21 cellular contexts compared by ENCODE assay signal in the genomic region with DNA sequence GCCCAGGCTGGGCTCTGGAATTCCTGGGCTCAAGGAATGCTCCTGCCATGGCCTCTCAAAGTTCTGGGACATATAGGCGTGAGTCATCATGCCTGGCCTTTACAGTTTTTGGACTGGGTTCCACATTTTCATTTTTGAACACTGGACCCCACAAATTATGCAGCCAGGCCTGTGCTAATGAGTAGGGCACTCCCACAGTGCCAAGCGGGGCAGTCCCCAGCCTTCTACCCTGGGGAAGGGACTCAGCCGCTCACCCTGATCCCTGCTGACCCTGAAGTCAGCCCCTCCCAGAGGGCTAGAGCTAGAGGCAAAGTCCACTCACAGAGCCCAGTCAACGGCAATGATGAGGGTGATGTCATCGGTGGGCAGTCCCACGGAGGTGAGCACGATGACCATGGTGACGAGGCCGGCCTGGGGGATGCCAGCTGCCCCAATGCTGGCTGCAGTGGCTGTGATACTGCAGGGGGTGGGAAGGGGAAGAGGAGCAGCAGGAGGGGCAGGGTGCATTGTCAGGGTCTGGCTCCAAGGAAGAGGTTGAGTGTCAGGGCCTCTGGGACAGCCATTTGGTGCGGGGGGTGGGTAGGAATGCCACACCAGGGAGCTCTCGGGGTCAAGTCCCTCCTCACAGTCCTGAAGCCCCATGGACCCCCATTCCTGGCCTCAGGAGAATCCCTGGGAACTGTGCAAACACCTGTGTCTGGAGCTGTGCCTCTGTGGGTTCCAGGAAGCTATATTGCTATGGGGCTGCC. TPM values are rescaled to one million over a fixed set of nuclear protein-coding genes. Genes with fewer than 3 reads are reported as not detected.
DNase-seq lines count a peak whose midpoint lies in the region; ATAC-seq, FAIRE-seq and TF ChIP-seq lines count a peak whose summit lies in the region.
"Had no signal": no experiment of that assay in that cellular context is flagged by ENCODE, and none has a peak within 500 bp of the region (broad histone marks: within the 10 kb centered on the region; RNA-seq: fewer than 3 reads in every experiment).

No MANE protein-coding gene starts in this region.

- H4K20me1 ChIP-seq in HepG2 (ENCODE audit: insufficient read depth, low read length) (no peaks in the 10 kb centered on the region), neural progenitor cell (ENCODE audit: low read depth) (no peaks in the 10 kb centered on the region)

- H3K9ac ChIP-seq in adipocyte (ENCODE audit: low read length) (peak overlapping the region; percentile 35), HepG2 (ENCODE audit: insufficient read depth, low read depth, low read length) (peak overlapping the region; percentile 50), neural progenitor cell (no peak overlapping the region)
- H3K9ac ChIP-seq: parathyroid adenoma had no signal

- H3K36me3 ChIP-seq in adipocyte (ENCODE audit: control insufficient read depth, insufficient read depth, low read length, severe bottlenecking) (peaks cover 17% of the 10 kb centered on the region), HepG2 (replicated peaks in 1 of 2; ENCODE audit: control insufficient read depth in 1 of 2, insufficient read depth in 2 of 2, low read length in 2 of 2) (no peaks in the 10 kb centered on the region), neural progenitor cell (no peaks in the 10 kb centered on the region), upper lobe of left lung (no peaks in the 10 kb centered on the region)
- H3K36me3 ChIP-seq: cardiac muscle cell had no signal

- in situ Hi-C loops in HepG2 (cut with HindIII; ENCODE audit: extremely low pct_ligation_motif_present, low pct_unique_long_range_greater_than_20kb) (no loop called here), KBM-7 (cut with MboI; ENCODE audit: low pct_unique_long_range_greater_than_20kb, low sequenced_read_pairs) (no loop called here)

- H3K27ac ChIP-seq in HepG2 (ENCODE audit: extremely low read length, insufficient read depth, low read length), result peak overlapping the region; percentile 34
- no peak overlapping the region for H3K27ac ChIP-seq in neural progenitor cell
- no peak overlapping the region for H3K27ac ChIP-seq in upper lobe of left lung
- H3K27ac ChIP-seq: cardiac muscle cell, parathyroid adenoma had no signal

- H3K27me3 ChIP-seq in adipocyte (replicated peaks; ENCODE audit: control insufficient read depth, insufficient read depth, low read length) (no peaks in the 10 kb centered on the region), HepG2 (ENCODE audit: control insufficient read depth in 1 of 2, insufficient read depth in 2 of 2, low read length in 2 of 2) (peaks cover 15 to 45% of the 10 kb centered on the region in 2 experiments; a peak in 4 of 5 replicates), neural progenitor cell (no peaks in the 10 kb centered on the region), upper lobe of left lung (no peaks in the 10 kb centered on the region)
- H3K27me3 ChIP-seq: cardiac muscle cell had no signal

- no peaks in the 10 kb centered on the region for H3K79me2 ChIP-seq in HepG2 (ENCODE audit: insufficient read depth, low read length)
- no peaks in the 10 kb centered on the region for H3K79me2 ChIP-seq in neural progenitor cell (ENCODE audit: low read depth)
- H3K79me2 ChIP-seq: parathyroid adenoma had no signal

- no peaks in the 10 kb centered on the region for H3K9me3 Mint-ChIP-seq in activated naive CD4-positive, alpha-beta T cell treated with anti-CD3 and anti-CD28 coated beads, Interleukin-2, amount 50 U/mL, for 24 hours
- no peaks in the 10 kb centered on the region for H3K9me3 Mint-ChIP-seq in activated naive CD4-positive, alpha-beta T cell treated with anti-CD3 and anti-CD28 coated beads, Interleukin-2, amount 10 ng/mL, durations not matched to agents 7 days and 5 days
- no peaks in the 10 kb centered on the region for H3K9me3 Mint-ChIP-seq in neural progenitor cell

- H3K4me2 ChIP-seq in HepG2 (ENCODE audit: low read depth, low read length) (peak overlapping the region; percentile 65), neural progenitor cell (no peak overlapping the region)

- peak; percentile 73 for ATAC-seq in HepG2
- ATAC-seq in upper lobe of left lung (ENCODE audit: low FRiP score in 2 of 2), result no peak
- ATAC-seq: activated CD8-positive, alpha-beta memory T cell treated with anti-CD3 and anti-CD28 coated beads, Interleukin-2, amount 10 ng/mL, durations not matched to agents 7 days and 5 days had no signal

- TF ChIP-seq CTCF in HepG2 (CRISPR knock-in tag; IDR thresholded peaks at IDR 0.05), result no peak
- TF ChIP-seq CTCF in neural progenitor cell (IDR thresholded peaks at IDR 0.05), result no peak
- TF ChIP-seq CTCF in upper lobe of left lung (IDR thresholded peaks at IDR 0.05), result no peak

- WGBS in HepG2 (ENCODE audit: low lambda C conversion rate), result 2% methylated on average over 10 of the region's 11 CpGs
- 80 to 82% methylated on average over 6 to 11 of the region's 11 CpGs for WGBS in upper lobe of left lung, 2 donors

- H2AFZ ChIP-seq in HepG2 (ENCODE audit: low read length), result no peak overlapping the region
- H2AFZ ChIP-seq in neural progenitor cell (replicated peaks), result no peak overlapping the region
- H2AFZ ChIP-seq: parathyroid adenoma had no signal

- no peak for DNase-seq in activated naive CD4-positive, alpha-beta T cell treated with anti-CD3 and anti-CD28 coated beads, Interleukin-2, amount 10 ng/mL, durations not matched to agents 7 days and 5 days
- peak; percentile 52 for DNase-seq in adipocyte (ENCODE audit: low read depth)
- peak; percentile 85 for DNase-seq in HepG2 (ENCODE audit: low spot score)
- no peak for DNase-seq in KBM-7
- DNase-seq in NCI-H226, result no peak
- DNase-seq in neural progenitor cell (ENCODE audit: low spot score), result no peak
- no peak for DNase-seq in upper lobe of left lung
- DNase-seq: activated CD4-positive, CD25-positive, alpha-beta regulatory T cell; activated CD8-positive, alpha-beta memory T cell treated with anti-CD3 and anti-CD28 coated beads, Interleukin-2, amount 10 ng/mL, durations not matched to agents 7 days and 5 days; activated naive CD4-positive, alpha-beta T cell treated with Interleukin-2 at 50 U/mL for 16 hours; CD4-positive, alpha-beta memory T cell; NCI-H2081; NCI-H526 treated with DMSO at 0.1 percent for 48 hours; T-helper 1 cell had no signal

- no peaks in the 10 kb centered on the region for H3K4me1 Mint-ChIP-seq in activated naive CD4-positive, alpha-beta T cell treated with anti-CD3 and anti-CD28 coated beads, Interleukin-2, amount 50 U/mL, for 24 hours
- no peaks in the 10 kb centered on the region for H3K4me1 Mint-ChIP-seq in activated naive CD4-positive, alpha-beta T cell treated with anti-CD3 and anti-CD28 coated beads, Interleukin-2, amount 10 ng/mL, durations not matched to agents 7 days and 5 days
- peaks cover 5% of the 10 kb centered on the region for H3K4me1 Mint-ChIP-seq in neural progenitor cell
- H3K4me1 Mint-ChIP-seq: activated CD8-positive, alpha-beta memory T cell treated with anti-CD3 and anti-CD28 coated beads, Interleukin-2, amount 10 ng/mL, durations not matched to agents 7 days and 5 days; CD4-positive, alpha-beta memory T cell had no signal

- CTCF ChIA-PET in activated naive CD4-positive, alpha-beta T cell treated with anti-CD3 and anti-CD28 coated beads, Interleukin-2, amount 10 ng/mL, durations not matched to agents 7 days and 5 days (lab: Charles Lee), result interaction anchor here (1.3 kb wide), 1 partner anchor 96 kb away, joined by 3 read pairs; no protein-coding TSS in a partner anchor
- CTCF ChIA-PET in HepG2 (lab: Yijun Ruan, JAX; ENCODE audit: low intra/inter-chr PET ratio, low total read pairs), result interaction anchor here (0.6 kb wide), 1 partner anchor 101 kb away, joined by 3 read pairs; no protein-coding TSS in a partner anchor

- no peaks in the 10 kb centered on the region for H3F3A ChIP-seq in neural progenitor cell (ENCODE audit: low read depth)

- peak overlapping the region; percentile 14 for H3K27ac Mint-ChIP-seq in activated naive CD4-positive, alpha-beta T cell treated with anti-CD3 and anti-CD28 coated beads, Interleukin-2, amount 50 U/mL, for 24 hours
- no peak overlapping the region for H3K27ac Mint-ChIP-seq in activated naive CD4-positive, alpha-beta T cell treated with anti-CD3 and anti-CD28 coated beads, Interleukin-2, amount 10 ng/mL, durations not matched to agents 7 days and 5 days
- no peak overlapping the region for H3K27ac Mint-ChIP-seq in neural progenitor cell
- H3K27ac Mint-ChIP-seq: activated CD8-positive, alpha-beta memory T cell treated with anti-CD3 and anti-CD28 coated beads, Interleukin-2, amount 10 ng/mL, durations not matched to agents 7 days and 5 days; CD4-positive, alpha-beta memory T cell had no signal

- peak; percentile 86 for FAIRE-seq in HepG2 (lab: Jason Lieb, UNC)
- FAIRE-seq: frontal cortex, G401.6, GM12892 had no signal

- TF ChIP-seq RAD21 in HepG2 (CRISPR knock-in tag; IDR thresholded peaks at IDR 0.05), result no peak

- H3K4me1 ChIP-seq in adipocyte (ENCODE audit: control insufficient read depth, insufficient read depth, low read length) (peaks cover 31% of the 10 kb centered on the region), HepG2 (ENCODE audit: insufficient read depth, low read length) (peaks cover 85% of the 10 kb centered on the region), neural progenitor cell (peaks cover 9% of the 10 kb centered on the region), upper lobe of left lung (peaks cover 3 to 11% (median 6%) of the 10 kb centered on the region in 4 donors)
- H3K4me1 ChIP-seq: parathyroid adenoma had no signal

- no peaks in the 10 kb centered on the region for H3K9me3 ChIP-seq in adipocyte (ENCODE audit: control insufficient read depth, low read length)
- H3K9me3 ChIP-seq in HepG2 (ENCODE audit: low read length), result no peaks in the 10 kb centered on the region
- no peaks in the 10 kb centered on the region for H3K9me3 ChIP-seq in neural progenitor cell (ENCODE audit: low read depth)
- no peaks in the 10 kb centered on the region for H3K9me3 ChIP-seq in upper lobe of left lung

- POLR2A ChIA-PET in HepG2 (lab: Yijun Ruan, JAX), result interaction anchor here (0.6 to 3.9 kb wide), 13 partner anchors 11 to 168 kb away, joined by 3 to 24 read pairs (median 4); a partner anchor contains a TSS

- BruUV-seq in HepG2 (replicated peaks; lab: Mats Ljungman, UMichigan), result TSS peak; percentile 52

- TF ChIP-seq POLR2A in HepG2 (IDR thresholded peaks at IDR 0.05; ENCODE audit: insufficient read depth in 1 of 2, low read depth in 2 of 2, low read length in 2 of 2), result no peak
- no peak for TF ChIP-seq POLR2A in upper lobe of left lung (IDR thresholded peaks at IDR 0.05)

- peak in 1 of 2 experiments; percentile 56; a peak in 3 of 4 replicates for TF ChIP-seq EP300 in HepG2 (IDR thresholded peaks at IDR 0.05; ENCODE audit: low read depth in 2 of 2, low read length in 2 of 2)
- 0 out of 2 replicates have a peak, but pooled peaks have one; percentile 29 for TF ChIP-seq EP300 in HepG2 (CRISPR knock-in tag; IDR thresholded peaks at IDR 0.05; ENCODE audit: borderline replicate concordance)
- TF ChIP-seq EP300 in upper lobe of left lung (IDR thresholded peaks at IDR 0.05), result no peak

- H3K4me3 ChIP-seq in adipocyte (ENCODE audit: low read length), result no peak overlapping the region
- H3K4me3 ChIP-seq in HepG2 (replicated peaks in 1 of 3; ENCODE audit: insufficient read depth in 1 of 3, low read depth in 2 of 3, low read length in 3 of 3), result peak overlapping the region in 1 of 3 experiments; percentile 41; a peak in 1 of 6 replicates
- no peak overlapping the region for H3K4me3 ChIP-seq in neural progenitor cell
- no peak overlapping the region for H3K4me3 ChIP-seq in upper lobe of left lung
- H3K4me3 ChIP-seq: cardiac muscle cell had no signal

- intact Hi-C loops in HepG2 (cut with micrococcal nuclease; ENCODE audit: unreplicated experiment), result loop anchor here (5.0 to 10.0 kb wide), 2 partner anchors 33 to 95 kb away; no protein-coding TSS in a partner anchor

- no peaks in the 10 kb centered on the region for H3K27me3 Mint-ChIP-seq in activated naive CD4-positive, alpha-beta T cell treated with anti-CD3 and anti-CD28 coated beads, Interleukin-2, amount 50 U/mL, for 24 hours
- no peaks in the 10 kb centered on the region for H3K27me3 Mint-ChIP-seq in activated naive CD4-positive, alpha-beta T cell treated with anti-CD3 and anti-CD28 coated beads, Interleukin-2, amount 10 ng/mL, durations not matched to agents 7 days and 5 days
- peaks cover 10% of the 10 kb centered on the region for H3K27me3 Mint-ChIP-seq in neural progenitor cell (ENCODE audit: insufficient read depth, low read depth)
- H3K27me3 Mint-ChIP-seq: activated CD8-positive, alpha-beta memory T cell treated with anti-CD3 and anti-CD28 coated beads, Interleukin-2, amount 10 ng/mL, durations not matched to agents 7 days and 5 days; CD4-positive, alpha-beta memory T cell had no signal

- H3K36me3 Mint-ChIP-seq in activated naive CD4-positive, alpha-beta T cell treated with anti-CD3 and anti-CD28 coated beads, Interleukin-2, amount 50 U/mL, for 24 hours, result no peaks in the 10 kb centered on the region
- no peaks in the 10 kb centered on the region for H3K36me3 Mint-ChIP-seq in activated naive CD4-positive, alpha-beta T cell treated with anti-CD3 and anti-CD28 coated beads, Interleukin-2, amount 10 ng/mL, durations not matched to agents 7 days and 5 days
- H3K36me3 Mint-ChIP-seq in neural progenitor cell, result no peaks in the 10 kb centered on the region
- H3K36me3 Mint-ChIP-seq: activated CD8-positive, alpha-beta memory T cell treated with anti-CD3 and anti-CD28 coated beads, Interleukin-2, amount 10 ng/mL, durations not matched to agents 7 days and 5 days; CD4-positive, alpha-beta memory T cell had no signal

- H3K4me3 Mint-ChIP-seq in activated naive CD4-positive, alpha-beta T cell treated with anti-CD3 and anti-CD28 coated beads, Interleukin-2, amount 50 U/mL, for 24 hours, result no peak overlapping the region
- H3K4me3 Mint-ChIP-seq in activated naive CD4-positive, alpha-beta T cell treated with anti-CD3 and anti-CD28 coated beads, Interleukin-2, amount 10 ng/mL, durations not matched to agents 7 days and 5 days, result no peak overlapping the region
- no peak overlapping the region for H3K4me3 Mint-ChIP-seq in neural progenitor cell
- H3K4me3 Mint-ChIP-seq: activated CD8-positive, alpha-beta memory T cell treated with anti-CD3 and anti-CD28 coated beads, Interleukin-2, amount 10 ng/mL, durations not matched to agents 7 days and 5 days; CD4-positive, alpha-beta memory T cell had no signal

RNA-seq across cellular contexts. Expression of a gene that starts 27.6 kb away (rescaled TPM):
- not detected in 2 replicates for total RNA-seq in HepG2 (2016; rRNA removed; fragmentation: Illumina TruSeq; extraction: Trizol)
- total RNA-seq in HepG2 (2016; cell fraction: cytosol; rRNA removed; fragmentation: Illumina TruSeq; extraction: Trizol; ENCODE audit: low read depth), result not detected in 2 replicates
- total RNA-seq in HepG2 (2016; cell fraction: insoluble cytoplasmic fraction; rRNA removed; fragmentation: Illumina TruSeq; extraction: Trizol), result not detected in 2 replicates
- total RNA-seq in HepG2 (2016; cell fraction: membrane; rRNA removed; fragmentation: Illumina TruSeq; extraction: Trizol), result not detected in 2 replicates
- total RNA-seq in HepG2 (2016; cell fraction: nucleus; rRNA removed; fragmentation: Illumina TruSeq; extraction: Trizol), result not detected in 2 replicates
- 0.10 and 0.13 TPM in 2 replicates for polyA plus RNA-seq in HepG2 (2011; rRNA removed)
- polyA plus RNA-seq in HepG2 (2011; cell fraction: cytosol; rRNA removed), result 0.03 TPM in 1 of 2 replicates, not detected in the other
- 0.29 and 0.56 TPM in 2 replicates for polyA plus RNA-seq in HepG2 (2011; cell fraction: nucleus; rRNA removed)
- 0.38 and 0.40 TPM in 2 replicates for polyA plus RNA-seq in HepG2 (2012)
- polyA plus RNA-seq in HepG2 (2016; cell fraction: cytosol; fragmentation: Illumina TruSeq; extraction: Trizol; ENCODE audit: low read depth), result not detected in 2 replicates
- polyA plus RNA-seq in HepG2 (2016; cell fraction: insoluble cytoplasmic fraction; fragmentation: Illumina TruSeq; extraction: Trizol; ENCODE audit: low read depth), result not detected in 2 replicates
- polyA plus RNA-seq in HepG2 (2016; cell fraction: membrane; fragmentation: Illumina TruSeq; extraction: Trizol; ENCODE audit: low read depth), result not detected in 2 replicates
- polyA plus RNA-seq in HepG2 (2016; cell fraction: nucleus; fragmentation: Illumina TruSeq; extraction: Trizol; ENCODE audit: insufficient read depth, low read depth), result not detected in 2 replicates
- 0.10 TPM in 1 of 2 replicates, not detected in the other for polyA minus RNA-seq in HepG2 (2011; rRNA and poly(A)+ RNA removed; ENCODE audit: low replicate concordance)
- not detected in 2 replicates for polyA minus RNA-seq in HepG2 (2011; cell fraction: cytosol; rRNA and poly(A)+ RNA removed)
- polyA minus RNA-seq in HepG2 (2011; cell fraction: nucleus; rRNA and poly(A)+ RNA removed), result 0.25 TPM in 1 of 2 replicates, not detected in the other
- total RNA-seq in neural progenitor cell (ENCODE audit: low replicate concordance), result 0.09 TPM in 1 of 2 replicates, not detected in the other
- 10 to 100 TPM; 15.2 to 87.1 (median 53.1) TPM for total RNA-seq in upper lobe of left lung
- total RNA-seq: A172; activated CD8-positive, alpha-beta memory T cell treated with anti-CD3 and anti-CD28 coated beads, Interleukin-2, amount 10 ng/mL, durations not matched to agents 7 days and 5 days; CD4-positive, alpha-beta memory T cell had no signal
- polyA plus RNA-seq: CD4-positive, alpha-beta memory T cell had no signal

RNA-seq across cellular contexts. Expression of a gene that starts 52.8 kb away (rescaled TPM):
- 0.04 TPM in 1 of 2 replicates, not detected in the other for total RNA-seq in HepG2 (2016; rRNA removed; fragmentation: Illumina TruSeq; extraction: Trizol)
- 0.10 TPM in 1 of 2 replicates, not detected in the other for total RNA-seq in HepG2 (2016; cell fraction: cytosol; rRNA removed; fragmentation: Illumina TruSeq; extraction: Trizol; ENCODE audit: low read depth)
- total RNA-seq in HepG2 (2016; cell fraction: insoluble cytoplasmic fraction; rRNA removed; fragmentation: Illumina TruSeq; extraction: Trizol), result 0.10 TPM in 1 of 2 replicates, not detected in the other
- total RNA-seq in HepG2 (2016; cell fraction: membrane; rRNA removed; fragmentation: Illumina TruSeq; extraction: Trizol), result not detected in 2 replicates
- total RNA-seq in HepG2 (2016; cell fraction: nucleus; rRNA removed; fragmentation: Illumina TruSeq; extraction: Trizol), result not detected in 2 replicates
- 2.0 and 4.8 TPM in 2 replicates for polyA plus RNA-seq in HepG2 (2011; rRNA removed)
- polyA plus RNA-seq in HepG2 (2011; cell fraction: cytosol; rRNA removed), result 1.7 and 1.9 TPM in 2 replicates
- 10.0 and 14.8 TPM in 2 replicates for polyA plus RNA-seq in HepG2 (2011; cell fraction: nucleus; rRNA removed)
- 8.9 and 11.0 TPM in 2 replicates for polyA plus RNA-seq in HepG2 (2012)
- not detected in 2 replicates for polyA plus RNA-seq in HepG2 (2016; cell fraction: cytosol; fragmentation: Illumina TruSeq; extraction: Trizol; ENCODE audit: low read depth)
- polyA plus RNA-seq in HepG2 (2016; cell fraction: insoluble cytoplasmic fraction; fragmentation: Illumina TruSeq; extraction: Trizol; ENCODE audit: low read depth), result not detected in 2 replicates
- polyA plus RNA-seq in HepG2 (2016; cell fraction: membrane; fragmentation: Illumina TruSeq; extraction: Trizol; ENCODE audit: low read depth), result 0.07 TPM in 1 of 2 replicates, not detected in the other
- not detected in 2 replicates for polyA plus RNA-seq in HepG2 (2016; cell fraction: nucleus; fragmentation: Illumina TruSeq; extraction: Trizol; ENCODE audit: insufficient read depth, low read depth)
- polyA minus RNA-seq in HepG2 (2011; rRNA and poly(A)+ RNA removed; ENCODE audit: low replicate concordance), result 2.1 TPM in 1 of 2 replicates, not detected in the other
- polyA minus RNA-seq in HepG2 (2011; cell fraction: cytosol; rRNA and poly(A)+ RNA removed), result 0.70 and 0.99 TPM in 2 replicates
- polyA minus RNA-seq in HepG2 (2011; cell fraction: nucleus; rRNA and poly(A)+ RNA removed), result 0.77 and 2.1 TPM in 2 replicates
- not detected in 2 replicates for total RNA-seq in neural progenitor cell (ENCODE audit: low replicate concordance)
- total RNA-seq in upper lobe of left lung, result 1 to 10 TPM in 2 of 6 donors, under 1 TPM in 2, not detected in 2; 0.37 to 1.3 (median 0.77) TPM
- total RNA-seq: A172; activated CD8-positive, alpha-beta memory T cell treated with anti-CD3 and anti-CD28 coated beads, Interleukin-2, amount 10 ng/mL, durations not matched to agents 7 days and 5 days; cardiac muscle cell; CD4-positive, alpha-beta memory T cell; frontal cortex had no signal
- polyA plus RNA-seq: cardiac muscle cell; CD4-positive, alpha-beta memory T cell had no signal

Comparison
In these comparisons a context has a peak if more than half of its experiments do, and no peak if none do; other contexts are left out.
1. DNase-seq: peak in adipocyte (single experiment) and HepG2 (single experiment); none in activated naive CD4-positive, alpha-beta T cell treated with anti-CD3 and anti-CD28 coated beads, Interleukin-2, amount 10 ng/mL, durations not matched to agents 7 days and 5 days (single experiment), KBM-7 (single experiment), NCI-H226 (single experiment), neural progenitor cell (single experiment) and upper lobe of left lung (0 of 2).
2. RNA of a gene that starts 27.6 kb away (total RNA-seq): 15.2 to 87.1 TPM in upper lobe of left lung; not detected in HepG2 and 0.09 TPM in neural progenitor cell; every median in the first group is over 10 times any median in the second.